22 cellular contexts compared by ENCODE assay signal in the genomic region with DNA sequence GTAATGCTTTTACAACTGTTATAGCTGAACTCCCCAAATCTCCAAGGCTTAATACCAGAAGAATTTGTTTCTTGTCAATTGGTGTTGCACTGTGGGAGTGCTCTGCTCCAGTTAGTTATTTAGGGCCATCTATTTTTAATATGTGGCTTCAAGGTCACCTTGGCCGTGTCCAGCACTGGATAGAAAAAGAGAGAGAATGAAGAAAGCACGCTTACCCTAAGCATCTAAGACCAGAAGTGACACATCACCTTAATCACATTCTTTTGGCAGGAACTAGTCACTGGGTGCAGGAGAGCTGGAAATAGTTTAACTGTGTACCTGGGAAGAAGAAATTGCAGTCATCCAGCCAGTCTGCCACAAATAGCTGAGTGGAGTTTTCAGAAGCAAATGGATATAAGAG.
DNase-seq lines count a peak whose midpoint lies in the region; ATAC-seq and TF ChIP-seq lines count a peak whose summit lies in the region.
"Had no signal": no experiment of that assay in that cellular context is flagged by ENCODE, and none has a peak within 500 bp of the region (broad histone marks: within the 10 kb centered on the region; RNA-seq: fewer than 3 reads in every experiment).

No MANE protein-coding gene starts in this region.

- TF ChIP-seq EP300 in ovary (IDR thresholded peaks at IDR 0.05) = no peak

- H3K9me3 ChIP-seq in tibial artery (no peaks in the 10 kb centered on the region), ovary (no peaks in the 10 kb centered on the region), left lung (peaks cover 0 to 5% of the 10 kb centered on the region in 2 donors)
- H3K9me3 ChIP-seq: HAP-1 had no signal

- no peaks in the 10 kb centered on the region for H3K36me3 ChIP-seq in tibial artery
- no peaks in the 10 kb centered on the region for H3K36me3 ChIP-seq in ovary
- H3K36me3 ChIP-seq in left lung = no peaks in the 10 kb centered on the region
- H3K36me3 ChIP-seq: HAP-1 had no signal

- peaks cover 0 to 17% (median 0%) of the 10 kb centered on the region in 4 donors for H3K4me1 ChIP-seq in tibial artery
- H3K4me1 ChIP-seq in ovary (ENCODE audit: insufficient read depth) = no peaks in the 10 kb centered on the region
- no peaks in the 10 kb centered on the region for H3K4me1 ChIP-seq in left lung
- H3K4me1 ChIP-seq: HAP-1 had no signal

- ATAC-seq in left cardiac atrium (peak; percentile 61 to 90), left lung (no peak)

- TF ChIP-seq CTCF in epithelial cell of esophagus (IDR thresholded peaks at IDR 0.05; ENCODE audit: insufficient read depth, low read depth, low read length, missing control alignments) (no peak), tibial artery (IDR thresholded peaks at IDR 0.05) (no peak), ovary (IDR thresholded peaks at IDR 0.05) (no peak), left lung (IDR thresholded peaks at IDR 0.05) (no peak)

- no peak for TF ChIP-seq POLR2A in ovary (IDR thresholded peaks at IDR 0.05)

- 5 to 26% (median 12%) methylated on average over 2 of the region's 2 CpGs for WGBS in ovary, 3 donors

- H3K27ac ChIP-seq in tibial artery = no peak overlapping the region
- H3K27ac ChIP-seq in ovary = no peak overlapping the region
- no peak overlapping the region for H3K27ac ChIP-seq in left lung
- H3K27ac ChIP-seq: KMS-11 had no signal

- H3K27me3 ChIP-seq in tibial artery = no peaks in the 10 kb centered on the region
- no peaks in the 10 kb centered on the region for H3K27me3 ChIP-seq in ovary
- no peaks in the 10 kb centered on the region for H3K27me3 ChIP-seq in left lung

- no peak overlapping the region for H3K4me3 ChIP-seq in epithelial cell of esophagus (ENCODE audit: low read length)
- H3K4me3 ChIP-seq in tibial artery = no peak overlapping the region
- no peak overlapping the region for H3K4me3 ChIP-seq in ovary
- H3K4me3 ChIP-seq in left lung = no peak overlapping the region
- H3K4me3 ChIP-seq: HAP-1 had no signal

- peak; percentile 41 for DNase-seq in HT1080 (ENCODE audit: low read depth)
- DNase-seq in epithelial cell of esophagus (ENCODE audit: low read depth) = peak; percentile 32
- DNase-seq in left cardiac atrium = no peak
- peak; percentile 32 for DNase-seq in myocyte (ENCODE audit: low read depth)
- no peak for DNase-seq in tibial artery
- DNase-seq in hepatic stellate cell (ENCODE audit: low spot score) = no peak
- no peak for DNase-seq in ovary
- DNase-seq in left lung = no peak
- DNase-seq: Calu3, DMS153, DND-41, GOT3, NCI-H1048, NCI-H1417, NCI-H1694, NCI-H2029 treated with DMSO at 0.1 percent for 48 hours, NCI-H446 treated with DMSO at 0.1 percent for 48 hours, NCI-H526 treated with DMSO at 0.1 percent for 48 hours, RPMI8226, SIG-M5 had no signal

- intact Hi-C loops in left cardiac atrium (cut with DNase I) = no loop called here
- intact Hi-C loops in tibial artery (cut with DNase I; ENCODE audit: low total_unique reads) = no loop called here
- intact Hi-C loops in ovary (cut with DNase I) = no loop called here
- intact Hi-C loops in left lung (cut with DNase I) = no loop called here

Comparison
In these comparisons a context has a peak if more than half of its experiments do, and no peak if none do; other contexts are left out.
1. DNase-seq: peak in HT1080 (single experiment), epithelial cell of esophagus (single experiment) and myocyte (single experiment); none in left cardiac atrium (single experiment), tibial artery (0 of 2), hepatic stellate cell (single experiment), ovary (0 of 5) and left lung (0 of 2).